23 cellular contexts compared by ENCODE assay signal in the genomic region with DNA sequence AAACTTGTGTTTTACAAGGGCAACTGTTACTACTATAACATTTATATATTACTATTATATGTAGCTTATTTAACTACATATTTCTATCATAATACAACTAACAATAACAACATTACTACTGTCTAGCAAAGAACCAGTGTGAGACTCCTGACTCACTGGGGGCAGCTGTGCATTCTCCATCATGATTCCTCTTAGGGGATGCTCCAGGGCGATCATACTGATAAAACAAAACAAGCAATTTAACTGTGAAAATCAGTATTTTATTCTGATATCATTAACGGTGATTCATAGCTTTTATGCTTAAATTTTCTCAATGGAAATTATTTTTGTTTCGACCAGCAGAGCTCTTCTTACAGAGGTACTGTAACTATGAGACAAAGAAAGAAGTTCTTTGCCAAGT. TPM values are rescaled to one million over a fixed set of nuclear protein-coding genes. Genes with fewer than 3 reads are reported as not detected.
DNase-seq lines count a peak whose midpoint lies in the region; ATAC-seq and TF ChIP-seq lines count a peak whose summit lies in the region.
"Had no signal": no experiment of that assay in that cellular context is flagged by ENCODE, and none has a peak within 500 bp of the region (broad histone marks: within the 10 kb centered on the region; RNA-seq: fewer than 3 reads in every experiment).

No MANE protein-coding gene starts in this region.

- peaks cover 1% of the 10 kb centered on the region for H3K79me1 ChIP-seq in mesenchymal stem cell (replicated peaks; ENCODE audit: low read length, poor library complexity, severe bottlenecking)

- no peak overlapping the region for H2BK12ac ChIP-seq in mesenchymal stem cell (ENCODE audit: low read length in 2 of 2)

- H3K9ac ChIP-seq in mesenchymal stem cell (ENCODE audit: low read length) = peak overlapping the region; percentile 61
- H3K9ac ChIP-seq in skeletal muscle tissue (ENCODE audit: low read depth in 1 of 3, low read length in 3 of 3) = no peak overlapping the region

- no peak overlapping the region for H3K18ac ChIP-seq in mesenchymal stem cell (ENCODE audit: low read depth in 1 of 2, low read length in 2 of 2)

- no peak for TF ChIP-seq CTCF in adrenal gland (IDR thresholded peaks at IDR 0.05)
- no peak for TF ChIP-seq CTCF in Peyer's patch (IDR thresholded peaks at IDR 0.05)

- H3K27ac ChIP-seq in adrenal gland = peak overlapping the region; percentile 24 to 78 (median 39)
- H3K27ac ChIP-seq in mesenchymal stem cell (ENCODE audit: low read length, poor library complexity, severe bottlenecking) = no peak overlapping the region
- H3K27ac ChIP-seq in skeletal muscle tissue (ENCODE audit: low read depth, low read length) = peak overlapping the region; percentile 48
- H3K27ac ChIP-seq in Peyer's patch = no peak overlapping the region
- H3K27ac ChIP-seq: left lung, SJSA1 had no signal

- H3K4me1 ChIP-seq in adrenal gland (replicated peaks in 1 of 2) = peaks cover 0 to 17% of the 10 kb centered on the region in 2 donors
- H3K4me1 ChIP-seq in mesenchymal stem cell (ENCODE audit: control insufficient read depth, insufficient read depth, low read depth, low read length) = no peaks in the 10 kb centered on the region
- peaks cover 0 to 13% (median 11%) of the 10 kb centered on the region in 3 donors for H3K4me1 ChIP-seq in skeletal muscle tissue (ENCODE audit: control insufficient read depth in 3 of 3, insufficient read depth in 3 of 3, low read length in 3 of 3)
- H3K4me1 ChIP-seq in Peyer's patch = no peaks in the 10 kb centered on the region
- H3K4me1 ChIP-seq: BE2C, left lung, prostate gland, SJSA1 had no signal

- 59 to 68% (median 64%) methylated on average over 3 of the region's 3 CpGs for WGBS in adrenal gland, 4 donors
- no CpG with 5 or more reads among the region's 3 CpGs for WGBS in mesenchymal stem cell

- intact Hi-C loops in adrenal gland (cut with DNase I) = no loop called here

- H4K8ac ChIP-seq in mesenchymal stem cell (ENCODE audit: low read length) = no peak overlapping the region

- no peak overlapping the region for H2AK5ac ChIP-seq in mesenchymal stem cell (ENCODE audit: low read length, severe bottlenecking)

- H3K4me3 ChIP-seq in adrenal gland = no peak overlapping the region
- no peak overlapping the region for H3K4me3 ChIP-seq in mesenchymal stem cell (ENCODE audit: insufficient read depth in 1 of 2, low read depth in 1 of 2, low read length in 2 of 2)
- H3K4me3 ChIP-seq in skeletal muscle tissue (ENCODE audit: low read length in 3 of 3) = no peak overlapping the region
- no peak overlapping the region for H3K4me3 ChIP-seq in Peyer's patch
- H3K4me3 ChIP-seq: left lung, prostate gland, SJSA1, skin epidermis had no signal

- no peak overlapping the region for H3K14ac ChIP-seq in mesenchymal stem cell (ENCODE audit: low read length in 2 of 2)

- H3K36me3 ChIP-seq in adrenal gland (replicated peaks in 1 of 2) (peaks cover 0 to 42% of the 10 kb centered on the region in 2 donors), mesenchymal stem cell (ENCODE audit: control insufficient read depth in 1 of 2, insufficient read depth in 2 of 2, low read depth in 1 of 2, low read length in 2 of 2) (peaks cover 35 to 65% of the 10 kb centered on the region in 2 experiments), skeletal muscle tissue (ENCODE audit: control insufficient read depth in 3 of 3, insufficient read depth in 3 of 3, low read length in 3 of 3) (peaks cover 5 to 31% (median 20%) of the 10 kb centered on the region in 3 donors), Peyer's patch (peaks cover 0 to 86% (median 0%) of the 10 kb centered on the region in 3 donors)

- H3K23ac ChIP-seq in mesenchymal stem cell (ENCODE audit: low read length in 2 of 2) = no peak overlapping the region

- DNase-seq in GM03348 (ENCODE audit: low spot score) = peak; percentile 9
- DNase-seq in adrenal gland = no peak
- DNase-seq in mesenchymal stem cell = no peak
- DNase-seq in Peyer's patch = no peak
- no peak for DNase-seq in pons (ENCODE audit: low spot score)
- DNase-seq: activated CD4-positive, alpha-beta T cell treated with anti-CD3 and anti-CD28 coated beads, Interleukin-2, amount 50 U/mL, for 48 hours; activated T-cell treated with anti-CD3 and anti-CD28 coated beads, Interleukin-2, amount 50 U/mL, for 48 hours; BE2C; CD8-positive, alpha-beta T cell; GOT3; HFFc6; islet precursor cell; left lung; naive thymus-derived CD8-positive, alpha-beta T cell; NCI-H1048; NCI-H1694 treated with DMSO at 0.1 percent for 48 hours; nucleus accumbens; stimulated activated naive B cell treated with anti-CD40 and anti-IgM and Interleukin-4, amounts not matched to agents 10 μg/mL and 1 μg/mL and 100 μg/mL, for 72 hours had no signal

- H2AFZ ChIP-seq in mesenchymal stem cell (ENCODE audit: low read depth, low read length) = no peak overlapping the region

- no peak overlapping the region for H2BK5ac ChIP-seq in mesenchymal stem cell (ENCODE audit: low read depth, low read length, poor library complexity, severe bottlenecking)

- H2BK15ac ChIP-seq in mesenchymal stem cell (ENCODE audit: low read depth, poor library complexity, severe bottlenecking) = no peak overlapping the region

- H4K91ac ChIP-seq in mesenchymal stem cell (ENCODE audit: low read length) = no peak overlapping the region

- no peak overlapping the region for H2BK120ac ChIP-seq in mesenchymal stem cell (ENCODE audit: low read depth, low read length)

- H3K4ac ChIP-seq in mesenchymal stem cell (ENCODE audit: low read depth in 1 of 2, low read length in 2 of 2) = no peak overlapping the region

- H3K9me3 ChIP-seq in adrenal gland (replicated peaks in 1 of 3) (no peaks in the 10 kb centered on the region), mesenchymal stem cell (ENCODE audit: control insufficient read depth, low read length) (no peaks in the 10 kb centered on the region), skeletal muscle tissue (ENCODE audit: control insufficient read depth in 3 of 3, low read length in 3 of 3) (no peaks in the 10 kb centered on the region), Peyer's patch (no peaks in the 10 kb centered on the region)
- H3K9me3 ChIP-seq: BE2C, left lung, prostate gland, SJSA1 had no signal

- ATAC-seq in GM18519 (IDR thresholded peaks at IDR 0.05; ENCODE audit: low FRiP score, unreplicated experiment) = no peak
- ATAC-seq: CD8-positive, alpha-beta T cell; left lung; naive thymus-derived CD8-positive, alpha-beta T cell; stimulated activated naive B cell treated with anti-CD40 and anti-IgM and Interleukin-4, amounts not matched to agents 10 μg/mL and 1 μg/mL and 100 μg/mL, for 72 hours had no signal

- no peak overlapping the region for H3K4me2 ChIP-seq in mesenchymal stem cell (ENCODE audit: low read length, poor library complexity, severe bottlenecking)

- TF ChIP-seq POLR2A in adrenal gland (IDR thresholded peaks at IDR 0.05) = no peak
- no peak for TF ChIP-seq POLR2A in Peyer's patch (IDR thresholded peaks at IDR 0.05)

- H3K27me3 ChIP-seq in adrenal gland (no peaks in the 10 kb centered on the region), mesenchymal stem cell (ENCODE audit: control insufficient read depth in 1 of 2, insufficient read depth in 1 of 2, low read length in 2 of 2) (no peaks in the 10 kb centered on the region), skeletal muscle tissue (ENCODE audit: control insufficient read depth in 3 of 3, insufficient read depth in 3 of 3, low read length in 3 of 3) (no peaks in the 10 kb centered on the region), Peyer's patch (no peaks in the 10 kb centered on the region)
- H3K27me3 ChIP-seq: BE2C, left lung, SJSA1 had no signal

RNA-seq across cellular contexts. Expression of a gene that starts 24.6 kb away (rescaled TPM):
- total RNA-seq in adrenal gland = 100 to 1,000 TPM in 2 of 8 donors, 10 to 100 TPM in 6; 35.6 to 148 (median 66.8) TPM
- polyA plus RNA-seq in adrenal gland = 10 to 100 TPM; 55.7 to 82.3 (median 76.2) TPM
- polyA plus RNA-seq in mesenchymal stem cell (2013, experiment 1 of 2) = 59.5 TPM
- polyA plus RNA-seq in mesenchymal stem cell (2013, experiment 2 of 2) = 54.7 TPM
- 71.0 TPM for total RNA-seq in skeletal muscle tissue
- 100 to 1,000 TPM; 130 to 691 (median 255) TPM for total RNA-seq in Peyer's patch

RNA-seq across cellular contexts. Expression of a gene that starts 56.4 kb away (rescaled TPM):
- total RNA-seq in adrenal gland (10 to 100 TPM; 10.1 to 28.7 (median 21.4) TPM), skeletal muscle tissue (42.8 TPM), Peyer's patch (10 to 100 TPM; 17.3 to 45.4 (median 22.7) TPM)
- 10 to 100 TPM; 13.6 to 23.2 (median 15.0) TPM for polyA plus RNA-seq in adrenal gland
- polyA plus RNA-seq in mesenchymal stem cell (2013, experiment 1 of 2) = 12.5 TPM
- polyA plus RNA-seq in mesenchymal stem cell (2013, experiment 2 of 2) = 12.7 TPM

Comparison
In these comparisons a context has a peak if more than half of its experiments do, and no peak if none do; other contexts are left out.
1. H3K27ac ChIP-seq: peak in adrenal gland (5 of 5) and skeletal muscle tissue (single experiment); none in mesenchymal stem cell (single experiment) and Peyer's patch (0 of 4).